9 cellular contexts compared by ENCODE assay signal in the genomic region with DNA sequence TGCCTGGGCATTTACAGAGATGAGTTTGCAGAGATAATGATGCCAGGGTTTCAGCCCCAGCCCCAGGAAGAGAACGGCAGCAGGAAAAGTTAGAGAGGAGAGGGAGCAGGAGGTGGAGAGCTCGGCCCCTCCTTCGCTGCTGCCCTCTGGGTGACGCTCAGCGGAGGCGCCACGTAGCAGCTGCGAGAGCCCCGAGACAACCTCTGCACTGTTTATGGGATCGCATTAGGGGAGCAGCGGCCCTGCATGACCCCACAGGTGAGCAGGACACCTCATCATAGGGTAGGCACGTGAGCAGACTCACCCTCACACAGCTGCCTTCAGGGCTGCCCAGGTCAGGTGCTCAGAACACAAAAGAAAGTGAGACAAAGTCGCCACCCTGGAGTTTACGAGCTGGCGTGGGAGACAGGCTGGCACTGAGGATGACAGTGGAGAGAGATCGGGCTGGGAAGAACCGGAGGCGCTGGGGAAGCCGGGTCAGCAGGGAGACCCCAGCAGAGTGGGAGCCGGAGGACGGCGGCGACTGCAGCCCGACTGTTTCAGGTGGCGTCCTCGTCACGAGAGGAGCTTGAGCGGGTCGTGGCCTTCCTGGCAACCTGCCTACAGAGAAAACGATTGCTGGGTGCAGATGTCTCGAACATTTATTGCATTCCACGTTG.
DNase-seq lines count a peak whose midpoint lies in the region; ATAC-seq and TF ChIP-seq lines count a peak whose summit lies in the region.
"Had no signal": no experiment of that assay in that cellular context is flagged by ENCODE, and none has a peak within 500 bp of the region (broad histone marks: within the 10 kb centered on the region; RNA-seq: fewer than 3 reads in every experiment).

No MANE protein-coding gene starts in this region.

- peak; percentile 49 for DNase-seq in AG08395 (ENCODE audit: low spot score)
- peak; percentile 43 for DNase-seq in NCI-H1092 (lab: John Stamatoyannopoulos, UW)
- peak; percentile 29 for DNase-seq in epithelial cell of prostate (ENCODE audit: low read depth, low spot score)
- DNase-seq in Kasumi-1 (lab: John Stamatoyannopoulos, UW), result no peak
- DNase-seq in activated CD4-positive, alpha-beta T cell treated with anti-CD3 and anti-CD28 coated beads, Interleukin-2, amount 50 U/mL, for 1 hour, result no peak
- DNase-seq: activated CD8-positive, alpha-beta T cell treated with anti-CD3 and anti-CD28 coated beads for 36 hours had no signal

- no peaks in the 10 kb centered on the region for H3K36me3 ChIP-seq in parathyroid adenoma (ENCODE audit: control insufficient read depth, insufficient read depth, low read length)

- peak overlapping the region; percentile 63 for H3K4me3 ChIP-seq in parathyroid adenoma (ENCODE audit: low read depth, low read length)

- no peaks in the 10 kb centered on the region for H3K9me3 ChIP-seq in parathyroid adenoma (ENCODE audit: control insufficient read depth, low read length)

- no peak for TF ChIP-seq CTCF in parathyroid adenoma (IDR thresholded peaks at IDR 0.05)

- no peaks in the 10 kb centered on the region for H3K79me2 ChIP-seq in parathyroid adenoma

- H3K27me3 ChIP-seq in parathyroid adenoma (ENCODE audit: control insufficient read depth, insufficient read depth, low read length), result no peaks in the 10 kb centered on the region

- H3K27ac ChIP-seq in epithelial cell of prostate (peak overlapping the region; percentile 26), parathyroid adenoma (peak overlapping the region; percentile 25)

- peak overlapping the region; percentile 90 for H3K4me2 ChIP-seq in parathyroid adenoma (ENCODE audit: low read length)

- peak overlapping the region; percentile 87 for H2AFZ ChIP-seq in parathyroid adenoma

- H3K9ac ChIP-seq in parathyroid adenoma, result no peak overlapping the region

- no peaks in the 10 kb centered on the region for H3K4me1 ChIP-seq in parathyroid adenoma

- ATAC-seq in GM21423 (IDR thresholded peaks at IDR 0.05; ENCODE audit: unreplicated experiment) (no peak), GM19452 (IDR thresholded peaks at IDR 0.05; ENCODE audit: unreplicated experiment) (no peak)
- ATAC-seq: activated CD8-positive, alpha-beta T cell treated with anti-CD3 and anti-CD28 coated beads for 36 hours had no signal

Comparison
In these comparisons a context has a peak if more than half of its experiments do, and no peak if none do; other contexts are left out.
1. DNase-seq: peak in AG08395 (single experiment), NCI-H1092 (single experiment) and epithelial cell of prostate (single experiment); none in Kasumi-1 (0 of 2) and activated CD4-positive, alpha-beta T cell treated with anti-CD3 and anti-CD28 coated beads, Interleukin-2, amount 50 U/mL, for 1 hour (single experiment).